In the genomic region with DNA sequence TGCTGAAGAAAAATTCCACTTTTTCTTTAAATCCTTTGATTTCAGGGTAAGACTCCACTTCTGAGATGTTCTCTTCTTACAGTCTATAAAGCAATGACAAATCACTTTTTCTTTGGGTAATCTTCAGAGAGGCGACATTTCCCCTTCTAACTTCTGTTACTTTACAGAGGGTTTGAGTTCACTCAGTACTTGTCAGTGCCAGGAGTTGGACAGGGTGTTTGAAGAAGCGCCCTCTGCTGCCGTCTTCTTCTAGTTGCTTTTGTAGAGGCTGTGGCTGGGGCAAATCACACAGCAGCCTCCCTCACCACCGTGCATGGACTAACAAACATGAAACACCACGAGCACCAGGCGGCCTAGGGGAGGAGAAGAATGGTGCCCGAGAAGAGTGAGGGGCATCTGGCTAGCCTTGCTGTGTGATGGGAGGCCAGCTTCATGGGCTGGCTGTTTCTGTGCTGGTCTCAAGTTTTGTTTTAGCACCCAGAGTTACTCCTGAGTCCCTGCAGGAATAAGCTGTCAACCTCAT, we compare ENCODE assay signal across 8 cellular contexts. TPM values are rescaled to one million over a fixed set of nuclear protein-coding genes. Genes with fewer than 3 reads are reported as not detected.
DNase-seq lines count a peak whose midpoint lies in the region; ATAC-seq and TF ChIP-seq lines count a peak whose summit lies in the region.

A gene with protein sequence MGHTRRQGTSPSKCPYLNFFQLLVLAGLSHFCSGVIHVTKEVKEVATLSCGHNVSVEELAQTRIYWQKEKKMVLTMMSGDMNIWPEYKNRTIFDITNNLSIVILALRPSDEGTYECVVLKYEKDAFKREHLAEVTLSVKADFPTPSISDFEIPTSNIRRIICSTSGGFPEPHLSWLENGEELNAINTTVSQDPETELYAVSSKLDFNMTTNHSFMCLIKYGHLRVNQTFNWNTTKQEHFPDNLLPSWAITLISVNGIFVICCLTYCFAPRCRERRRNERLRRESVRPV (minus strand): TSS at position 174 of the 523 bp plus-strand sequence. CDS start 1,886 bp downstream, outside the sequence.

- peak; percentile 37 for ATAC-seq in GM18519 (IDR thresholded peaks at IDR 0.05; ENCODE audit: low FRiP score, unreplicated experiment)
- ATAC-seq in HG02885 (IDR thresholded peaks at IDR 0.05; ENCODE audit: poor library complexity, unreplicated experiment) = peak; percentile 67

- H3K36me3 ChIP-seq in esophagus squamous epithelium = no peaks in the 10 kb centered on the region

- peaks cover 10% of the 10 kb centered on the region for H3K27me3 Mint-ChIP-seq in osteocyte (ENCODE audit: unreplicated experiment)

- no peak within 1 kb of the TSS for H3K27ac ChIP-seq in esophagus squamous epithelium

- peak; percentile 93 to 94 for DNase-seq in AML-193 (lab: John Stamatoyannopoulos, UW)
- peak; percentile 17 for DNase-seq in NCI-H510A (lab: John Stamatoyannopoulos, UW)
- DNase-seq in activated CD4-positive, alpha-beta T cell treated with anti-CD3 and anti-CD28 coated beads, Interleukin-2, amount 50 U/mL, for 4 hours = peak; percentile 48 to 49
- peak; percentile 30 for DNase-seq in esophagus squamous epithelium (lab: John Stamatoyannopoulos, UW)
- no peak for DNase-seq in osteocyte (ENCODE audit: extremely low spot score, unreplicated experiment)
- DNase-seq in mesenteric fat pad (ENCODE audit: low spot score) = no peak

- H3K36me3 Mint-ChIP-seq in osteocyte (ENCODE audit: unreplicated experiment) = no peaks in the 10 kb centered on the region

- H3K27me3 ChIP-seq in esophagus squamous epithelium = no peaks in the 10 kb centered on the region

- no peaks in the 10 kb centered on the region for H3K4me1 ChIP-seq in esophagus squamous epithelium

- WGBS in esophagus squamous epithelium, 2 donors = 12 to 22% methylated on average over 6 to 7 of the region's 7 CpGs

- H3K4me3 ChIP-seq in esophagus squamous epithelium = peak within 1 kb of the TSS in 1 of 4 donors; percentile 37

- no peaks in the 10 kb centered on the region for H3K9me3 Mint-ChIP-seq in osteocyte (ENCODE audit: unreplicated experiment)

- no peaks in the 10 kb centered on the region for H3K9me3 ChIP-seq in esophagus squamous epithelium

- TF ChIP-seq POLR2A in esophagus squamous epithelium (IDR thresholded peaks at IDR 0.05) = no peak

- H3K4me1 Mint-ChIP-seq in osteocyte (ENCODE audit: unreplicated experiment) = no peaks in the 10 kb centered on the region

- H3K4me3 Mint-ChIP-seq in osteocyte (ENCODE audit: unreplicated experiment) = no peak within 1 kb of the TSS

- intact Hi-C loops in esophagus squamous epithelium (cut with DNase I) = no loop called here

- no peak within 1 kb of the TSS for H3K27ac Mint-ChIP-seq in osteocyte (ENCODE audit: unreplicated experiment)

- TF ChIP-seq CTCF in esophagus squamous epithelium (IDR thresholded peaks at IDR 0.05) (peak in 4 of 6 experiments; percentile 17 to 34 (median 24)), osteocyte (IDR thresholded peaks at IDR 0.05) (peak; percentile 48)

RNA-seq across cellular contexts. Expression of the gene that starts here (rescaled TPM):
- total RNA-seq in esophagus squamous epithelium = 1 to 10 TPM in 1 of 4 donors, under 1 TPM in 1, not detected in 2; 0.13 to 1.3 TPM
- total RNA-seq in osteocyte = not detected in 2 replicates
- total RNA-seq in mesenteric fat pad = 1.3 TPM

Comparison
In these comparisons a context has a peak if more than half of its experiments do, and no peak if none do; other contexts are left out.
1. DNase-seq: peak in AML-193 (2 of 2), NCI-H510A (single experiment), activated CD4-positive, alpha-beta T cell treated with anti-CD3 and anti-CD28 coated beads, Interleukin-2, amount 50 U/mL, for 4 hours (2 of 2) and esophagus squamous epithelium (single experiment); none in osteocyte (single experiment) and mesenteric fat pad (single experiment).